17 cellular contexts compared by ENCODE assay signal in the genomic region with DNA sequence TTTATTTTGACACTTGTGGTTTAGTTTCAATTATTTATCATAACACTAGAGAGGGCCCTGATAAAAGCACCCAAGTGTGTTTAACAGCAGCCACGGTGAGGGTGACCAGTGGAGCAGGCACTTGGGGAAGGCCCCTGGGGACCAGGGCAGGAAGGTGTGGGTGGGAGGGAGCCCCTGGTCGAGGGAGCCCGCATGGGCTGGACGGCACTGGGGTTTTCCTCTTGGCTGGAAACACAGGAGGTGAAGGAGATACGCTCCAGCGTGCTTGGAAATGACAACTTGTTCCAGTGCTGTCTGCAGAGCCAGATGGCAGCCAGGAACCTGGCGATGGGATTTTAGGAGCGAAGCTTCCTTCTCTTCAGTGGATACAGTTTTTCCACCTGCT.
DNase-seq lines count a peak whose midpoint lies in the region; ATAC-seq and TF ChIP-seq lines count a peak whose summit lies in the region.
"Had no signal": no experiment of that assay in that cellular context is flagged by ENCODE, and none has a peak within 500 bp of the region (broad histone marks: within the 10 kb centered on the region; RNA-seq: fewer than 3 reads in every experiment).

No MANE protein-coding gene starts in this region.

- TF ChIP-seq CTCF in type B pancreatic cell (conservative IDR thresholded peaks at IDR 0.05), result no peak

- H3K27me3 ChIP-seq in SJCRH30, result peaks cover 24% of the 10 kb centered on the region
- H3K27me3 ChIP-seq: Peyer's patch, testis had no signal

- H3K9me3 ChIP-seq in SJCRH30 (replicated peaks), result no peaks in the 10 kb centered on the region
- H3K9me3 ChIP-seq: esophagus muscularis mucosa, Peyer's patch, testis had no signal

- H3K27ac Mint-ChIP-seq in type B pancreatic cell, result no peak overlapping the region
- H3K27ac Mint-ChIP-seq: activated CD4-positive, alpha-beta T cell treated with anti-CD3 and anti-CD28 coated beads for 36 hours; dendritic cell treated with granulocyte-macrophage colony-stimulating factor and Interleukin-4, amounts not matched to agents 40 ng/mL and 50 ng/mL, for 4 days; progenitor cell of endocrine pancreas; T-helper 1 cell treated with Interleukin-12 subunit alpha and Interleukin-12 subunit beta and Interleukin-4 antibody, amounts not matched to agents 30 μg/mL and 1 μg/mL, for 36 hours had no signal

- no peak overlapping the region for H3K4me3 Mint-ChIP-seq in type B pancreatic cell
- H3K4me3 Mint-ChIP-seq: activated CD4-positive, alpha-beta T cell treated with anti-CD3 and anti-CD28 coated beads for 36 hours; dendritic cell treated with granulocyte-macrophage colony-stimulating factor and Interleukin-4, amounts not matched to agents 40 ng/mL and 50 ng/mL, for 4 days; T-helper 1 cell treated with Interleukin-12 subunit alpha and Interleukin-12 subunit beta and Interleukin-4 antibody, amounts not matched to agents 30 μg/mL and 1 μg/mL, for 36 hours had no signal

- H3K27ac ChIP-seq in SJCRH30, result no peak overlapping the region
- H3K27ac ChIP-seq: esophagus muscularis mucosa, Peyer's patch, testis had no signal

- DNase-seq in cardiac septum (ENCODE audit: low spot score), result peak; percentile 54
- DNase-seq in left cardiac atrium, result no peak
- peak; percentile 53 for DNase-seq in NCI-H1092 treated with DMSO at 0.1 percent for 48 hours (lab: John Stamatoyannopoulos, UW)
- peak; percentile 27 for DNase-seq in islet precursor cell
- DNase-seq in type B pancreatic cell (ENCODE audit: extremely low spot score, unreplicated experiment), result peak; percentile 62
- no peak for DNase-seq in NCI-H2196 treated with DMSO at 0.1 percent for 48 hours (lab: John Stamatoyannopoulos, UW; ENCODE audit: unreplicated experiment)
- DNase-seq in SJCRH30, result no peak
- DNase-seq: activated CD4-positive, alpha-beta T cell treated with anti-CD3 and anti-CD28 coated beads for 36 hours; kidney glomerular epithelial cell; NCI-H1048 had no signal

- ATAC-seq in left cardiac atrium (no peak), HG03354 (IDR thresholded peaks at IDR 0.05; ENCODE audit: poor library complexity, severe bottlenecking, unreplicated experiment) (no peak)
- ATAC-seq: activated CD4-positive, alpha-beta T cell treated with anti-CD3 and anti-CD28 coated beads for 36 hours had no signal

- no peaks in the 10 kb centered on the region for H3K36me3 Mint-ChIP-seq in type B pancreatic cell

- H3K9me3 Mint-ChIP-seq in type B pancreatic cell, result no peaks in the 10 kb centered on the region
- H3K9me3 Mint-ChIP-seq: dendritic cell treated with granulocyte-macrophage colony-stimulating factor and Interleukin-4, amounts not matched to agents 40 ng/mL and 50 ng/mL, for 4 days; T-helper 1 cell treated with Interleukin-12 subunit alpha and Interleukin-12 subunit beta and Interleukin-4 antibody, amounts not matched to agents 30 μg/mL and 1 μg/mL, for 36 hours had no signal

- H3K4me1 Mint-ChIP-seq in type B pancreatic cell (ENCODE audit: unreplicated experiment), result peaks cover 3% of the 10 kb centered on the region

- no peaks in the 10 kb centered on the region for H3K4me1 ChIP-seq in SJCRH30
- H3K4me1 ChIP-seq: testis had no signal

- no peak overlapping the region for H3K4me3 ChIP-seq in SJCRH30
- H3K4me3 ChIP-seq: esophagus muscularis mucosa, Peyer's patch, testis had no signal

- intact Hi-C loops in cardiac septum (cut with DNase I) (no loop called here), left cardiac atrium (cut with DNase I) (no loop called here)

- H3K36me3 ChIP-seq in SJCRH30, result no peaks in the 10 kb centered on the region
- H3K36me3 ChIP-seq: esophagus muscularis mucosa, Peyer's patch had no signal

- H3K27me3 Mint-ChIP-seq in type B pancreatic cell, result peaks cover 9% of the 10 kb centered on the region
- H3K27me3 Mint-ChIP-seq: activated CD4-positive, alpha-beta T cell treated with anti-CD3 and anti-CD28 coated beads for 36 hours had no signal

Comparison
In these comparisons a context has a peak if more than half of its experiments do, and no peak if none do; other contexts are left out.
1. DNase-seq: peak in cardiac septum (single experiment), NCI-H1092 treated with DMSO at 0.1 percent for 48 hours (single experiment), islet precursor cell (single experiment) and type B pancreatic cell (single experiment); none in left cardiac atrium (single experiment), NCI-H2196 treated with DMSO at 0.1 percent for 48 hours (single experiment) and SJCRH30 (0 of 2).